ENCODE assay signal across 22 cellular contexts in genomic region chr1:236334893-236335545, GRCh38. TPM values are rescaled to one million over a fixed set of nuclear protein-coding genes. Genes with fewer than 3 reads are reported as not detected.
"Had no signal": no experiment of that assay in that cellular context is flagged by ENCODE, and none has a peak within 500 bp of the region (broad histone marks: within the 10 kb centered on the region; RNA-seq: fewer than 3 reads in every experiment).

No MANE protein-coding gene starts in this region.

- ATAC-seq: activated naive CD4-positive, alpha-beta T cell treated with anti-CD3 and anti-CD28 coated beads, Interleukin-2, amount 50 U/mL, for 72 hours; activated T-helper 17 cell treated with anti-CD3 and anti-CD28 coated beads, Interleukin-2, amount 50 U/mL, for 72 hours; foreskin keratinocyte; left lung; naive thymus-derived CD4-positive, alpha-beta T cell; stimulated activated memory B cell treated with anti-CD40 and anti-IgM and Interleukin-4, amounts not matched to agents 10 μg/mL and 1 μg/mL and 100 μg/mL, for 72 hours had no signal

- FAIRE-seq: astrocyte, urothelium cell line had no signal

- H3K27ac ChIP-seq: coronary artery, esophagus squamous epithelium, foreskin keratinocyte, left lung, sigmoid colon, transverse colon had no signal

- DNase-seq: activated CD4-positive, alpha-beta T cell treated with anti-CD3 and anti-CD28 coated beads for 1 hour; activated CD8-positive, alpha-beta memory T cell treated with anti-CD3 and anti-CD28 coated beads for 24 hours; activated CD8-positive, alpha-beta memory T cell treated with anti-CD3 and anti-CD28 coated beads, Interleukin-2, amount 50 U/mL, for 4 hours; activated T-cell treated with anti-CD3 and anti-CD28 coated beads, Interleukin-2, amount 50 U/mL, for 24 hours; esophagus squamous epithelium; foreskin keratinocyte; immature natural killer cell; left lung; naive thymus-derived CD4-positive, alpha-beta T cell; posterior cingulate gyrus; retina; sigmoid colon; stimulated activated CD4-positive, alpha-beta T cell treated with anti-CD3 and anti-CD28 coated beads, Interleukin-15, amount 100 ng/mL, for 24 hours; transverse colon had no signal

- H3K4me3 ChIP-seq: coronary artery, esophagus squamous epithelium, left lung, lung, sigmoid colon, smooth muscle cell, transverse colon had no signal

- H3K4me2 ChIP-seq: smooth muscle cell had no signal

- H3K4me1 ChIP-seq: esophagus squamous epithelium, foreskin keratinocyte, left lung, sigmoid colon, transverse colon had no signal

- H3K9me3 ChIP-seq: esophagus squamous epithelium, left lung, sigmoid colon, transverse colon had no signal

RNA-seq across cellular contexts. Expression of gene EDARADD, which starts 59.1 kb away (rescaled TPM):
- polyA plus RNA-seq: naive thymus-derived CD4-positive, alpha-beta T cell had no signal
